Comparison of ENCODE assay signal across 8 cellular contexts in genomic region chr20:10218536-10219451, GRCh38. TPM values are rescaled to one million over a fixed set of nuclear protein-coding genes. Genes with fewer than 3 reads are reported as not detected.
DNase-seq lines count a peak whose midpoint lies in the region; ATAC-seq and TF ChIP-seq lines count a peak whose summit lies in the region.

Gene SNAP25 (plus strand): TSS chr20:10218830. CDS start chr20:10275492, 56,662 bp downstream.

- H3K4me2 ChIP-seq in skeletal muscle satellite cell (ENCODE audit: low read length), result peak within 1 kb of the TSS; percentile 68

- intact Hi-C loops in breast epithelium (cut with DNase I; ENCODE audit: low total_unique reads), result no loop called here

- H3K4me3 ChIP-seq in breast epithelium (peak within 1 kb of the TSS; percentile 28 to 65 (median 52)), iPS-18c (ENCODE audit: insufficient read depth, low read depth, low read length) (peak within 1 kb of the TSS; percentile 73), skeletal muscle satellite cell (ENCODE audit: low read length) (peak within 1 kb of the TSS; percentile 58)

- H3K4me1 ChIP-seq in breast epithelium (no peaks in the 10 kb centered on the region), skeletal muscle satellite cell (ENCODE audit: control insufficient read depth, insufficient read depth, low read length) (peaks cover 14% of the 10 kb centered on the region)

- no peak for TF ChIP-seq CTCF in breast epithelium (IDR thresholded peaks at IDR 0.05)

- TF ChIP-seq POLR2A in breast epithelium (IDR thresholded peaks at IDR 0.05), result no peak

- H3K9ac ChIP-seq in skeletal muscle satellite cell (ENCODE audit: low read depth, low read length), result peak within 1 kb of the TSS; percentile 63

- H3K36me3 ChIP-seq in breast epithelium (no peaks in the 10 kb centered on the region), skeletal muscle satellite cell (ENCODE audit: insufficient read depth, low read length) (no peaks in the 10 kb centered on the region)

- no peaks in the 10 kb centered on the region for H3K9me3 ChIP-seq in breast epithelium
- H3K9me3 ChIP-seq in iPS-18c (ENCODE audit: control insufficient read depth, insufficient read depth, low read length), result no peaks in the 10 kb centered on the region
- no peaks in the 10 kb centered on the region for H3K9me3 ChIP-seq in skeletal muscle satellite cell (replicated peaks; ENCODE audit: low read length)

- no peak for ATAC-seq in HG03095 (IDR thresholded peaks at IDR 0.05; ENCODE audit: unreplicated experiment)

- peak; percentile 90 for DNase-seq in DMS153 (lab: John Stamatoyannopoulos, UW)
- peak; percentile 70 for DNase-seq in NCI-H1048 (lab: John Stamatoyannopoulos, UW)
- peak; percentile 34 to 87 for DNase-seq in SW 1271 (lab: John Stamatoyannopoulos, UW)
- peak; percentile 63 to 76 for DNase-seq in breast epithelium (ENCODE audit: low spot score in 2 of 2)
- DNase-seq in Kasumi-1 (lab: John Stamatoyannopoulos, UW), result no peak

- H3K27me3 ChIP-seq in breast epithelium, result peaks cover 0 to 17% of the 10 kb centered on the region in 2 donors
- peaks cover 57% of the 10 kb centered on the region for H3K27me3 ChIP-seq in skeletal muscle satellite cell (ENCODE audit: control insufficient read depth, insufficient read depth, low read length)

- peak within 1 kb of the TSS; percentile 91 to 95 for H3K27ac ChIP-seq in breast epithelium

RNA-seq across cellular contexts. Expression of gene SNAP25, which starts in this region (rescaled TPM):
- total RNA-seq in breast epithelium, result 1 to 10 TPM in 2 of 3 donors, under 1 TPM in 1; 0.32 to 1.6 (median 1.6) TPM
- 0.44 and 1.8 TPM in 2 replicates for total RNA-seq in skeletal muscle satellite cell (2012; rRNA removed)

Comparison
In these comparisons a context has a peak if more than half of its experiments do, and no peak if none do; other contexts are left out.
1. DNase-seq: peak in DMS153 (single experiment), NCI-H1048 (single experiment), SW 1271 (2 of 2) and breast epithelium (2 of 2); none in Kasumi-1 (0 of 2).
2. Peak in every context shown above with its lines, with median percentiles within 50 percentile points of each other: H3K4me3 ChIP-seq.